7 cellular contexts compared by ENCODE assay signal in genomic region chr7:81993186-81993585, GRCh38.
"Had no signal": no experiment of that assay in that cellular context is flagged by ENCODE, and none has a peak within 500 bp of the region (broad histone marks: within the 10 kb centered on the region; RNA-seq: fewer than 3 reads in every experiment).

No MANE protein-coding gene starts in this region.

- H3K27ac ChIP-seq: GM23248 had no signal

- ATAC-seq: K562 had no signal

- H3K9me3 ChIP-seq: HAP-1 had no signal

- H2AFZ ChIP-seq: GM23248 had no signal

- DNase-seq: GM23248, GOT3, H7, IMR-90 had no signal

- H3K4me3 ChIP-seq: GM23248, HAP-1, K562 had no signal

- H3K4me1 ChIP-seq: HAP-1 had no signal

- H3K9ac ChIP-seq: GM23248 had no signal

- FAIRE-seq: HTR-8/SVneo, K562 had no signal

- H3K36me3 ChIP-seq: HAP-1 had no signal
